ENCODE assay signal across 17 cellular contexts in genomic region chr4:2066571-2067445, GRCh38. TPM values are rescaled to one million over a fixed set of nuclear protein-coding genes. Genes with fewer than 3 reads are reported as not detected.
"Had no signal": no experiment of that assay in that cellular context is flagged by ENCODE, and none has a peak within 500 bp of the region (broad histone marks: within the 10 kb centered on the region; RNA-seq: fewer than 3 reads in every experiment).

No MANE protein-coding gene starts in this region.

- DNase-seq: activated CD4-positive, alpha-beta T cell treated with anti-CD3 and anti-CD28 coated beads for 36 hours; activated CD8-positive, alpha-beta T cell treated with anti-CD3 and anti-CD28 coated beads, Interleukin-2, amount 10 ng/mL, durations not matched to agents 7 days and 5 days; effector CD8-positive, alpha-beta T cell; kidney glomerular epithelial cell; occipital lobe; stimulated activated CD4-positive, alpha-beta T cell treated with anti-CD3 and anti-CD28 coated beads, Interleukin-15, amount 100 ng/mL, for 24 hours; stimulated activated CD4-positive, alpha-beta T cell treated with anti-CD3 and anti-CD28 coated beads, Interleukin-4, amount 100 ng/mL, for 4 hours; stimulated activated naive CD8-positive, alpha-beta T cell treated with anti-CD3 and anti-CD28 coated beads, Interleukin-15, amount 100 ng/mL, for 72 hours; T-helper 9 cell had no signal

- H3K27me3 ChIP-seq: hepatocyte, SJSA1, testis had no signal

- H3K27ac ChIP-seq: coronary artery, gastroesophageal sphincter, hepatocyte, SJSA1, testis had no signal

- H3K4me1 Mint-ChIP-seq: activated CD4-positive, alpha-beta T cell treated with anti-CD3 and anti-CD28 coated beads for 36 hours; activated T-helper 17 cell treated with anti-CD3 and anti-CD28 coated beads, Interleukin-2, amount 50 U/mL, for 72 hours; stimulated activated naive CD8-positive, alpha-beta T cell treated with anti-CD3 and anti-CD28 coated beads, Interleukin-15, amount 100 ng/mL, for 72 hours had no signal

- H3K36me3 ChIP-seq: gastroesophageal sphincter, SJSA1 had no signal

- H3K36me3 Mint-ChIP-seq: activated naive CD4-positive, alpha-beta T cell treated with anti-CD3 and anti-CD28 coated beads, Interleukin-2, amount 50 U/mL, for 72 hours; naive thymus-derived CD8-positive, alpha-beta T cell had no signal

- H3K4me3 Mint-ChIP-seq: activated CD4-positive, alpha-beta T cell treated with anti-CD3 and anti-CD28 coated beads for 36 hours; activated CD8-positive, alpha-beta T cell treated with anti-CD3 and anti-CD28 coated beads, Interleukin-2, amount 10 ng/mL, durations not matched to agents 7 days and 5 days; activated T-helper 17 cell treated with anti-CD3 and anti-CD28 coated beads, Interleukin-2, amount 50 U/mL, for 72 hours; naive thymus-derived CD8-positive, alpha-beta T cell; stimulated activated naive CD8-positive, alpha-beta T cell treated with anti-CD3 and anti-CD28 coated beads, Interleukin-15, amount 100 ng/mL, for 72 hours had no signal

- H3K27ac Mint-ChIP-seq: activated CD4-positive, alpha-beta T cell treated with anti-CD3 and anti-CD28 coated beads for 36 hours; activated CD8-positive, alpha-beta T cell treated with anti-CD3 and anti-CD28 coated beads, Interleukin-2, amount 10 ng/mL, durations not matched to agents 7 days and 5 days; activated naive CD4-positive, alpha-beta T cell treated with anti-CD3 and anti-CD28 coated beads, Interleukin-2, amount 50 U/mL, for 72 hours; activated T-helper 17 cell treated with anti-CD3 and anti-CD28 coated beads, Interleukin-2, amount 50 U/mL, for 72 hours; naive thymus-derived CD8-positive, alpha-beta T cell; stimulated activated naive CD8-positive, alpha-beta T cell treated with anti-CD3 and anti-CD28 coated beads, Interleukin-15, amount 100 ng/mL, for 72 hours had no signal

- H3K9me3 ChIP-seq: gastroesophageal sphincter, SJSA1, testis had no signal

- H3K4me1 ChIP-seq: gastroesophageal sphincter, SJSA1 had no signal

- H3K27me3 Mint-ChIP-seq: activated T-helper 17 cell treated with anti-CD3 and anti-CD28 coated beads, Interleukin-2, amount 50 U/mL, for 72 hours had no signal

- H3K9me3 Mint-ChIP-seq: activated naive CD4-positive, alpha-beta T cell treated with anti-CD3 and anti-CD28 coated beads, Interleukin-2, amount 50 U/mL, for 72 hours; activated T-helper 17 cell treated with anti-CD3 and anti-CD28 coated beads, Interleukin-2, amount 50 U/mL, for 72 hours; naive thymus-derived CD8-positive, alpha-beta T cell; stimulated activated naive CD8-positive, alpha-beta T cell treated with anti-CD3 and anti-CD28 coated beads, Interleukin-15, amount 100 ng/mL, for 72 hours had no signal

- H3K4me3 ChIP-seq: coronary artery, gastroesophageal sphincter, hepatocyte, SJSA1, testis had no signal

- ATAC-seq: activated CD4-positive, alpha-beta T cell treated with anti-CD3 and anti-CD28 coated beads for 36 hours; activated CD8-positive, alpha-beta T cell treated with anti-CD3 and anti-CD28 coated beads, Interleukin-2, amount 10 ng/mL, durations not matched to agents 7 days and 5 days; activated naive CD4-positive, alpha-beta T cell treated with anti-CD3 and anti-CD28 coated beads, Interleukin-2, amount 50 U/mL, for 72 hours; activated T-helper 17 cell treated with anti-CD3 and anti-CD28 coated beads, Interleukin-2, amount 50 U/mL, for 72 hours; gastroesophageal sphincter; naive thymus-derived CD8-positive, alpha-beta T cell; stimulated activated naive CD8-positive, alpha-beta T cell treated with anti-CD3 and anti-CD28 coated beads, Interleukin-15, amount 100 ng/mL, for 72 hours had no signal

RNA-seq across cellular contexts. Expression of gene NAT8L, which starts 7.7 kb away (rescaled TPM):
- total RNA-seq: SJSA1 had no signal
- polyA plus RNA-seq: naive thymus-derived CD8-positive, alpha-beta T cell had no signal
